Comparison of ENCODE assay signal across 8 cellular contexts in the genomic region with DNA sequence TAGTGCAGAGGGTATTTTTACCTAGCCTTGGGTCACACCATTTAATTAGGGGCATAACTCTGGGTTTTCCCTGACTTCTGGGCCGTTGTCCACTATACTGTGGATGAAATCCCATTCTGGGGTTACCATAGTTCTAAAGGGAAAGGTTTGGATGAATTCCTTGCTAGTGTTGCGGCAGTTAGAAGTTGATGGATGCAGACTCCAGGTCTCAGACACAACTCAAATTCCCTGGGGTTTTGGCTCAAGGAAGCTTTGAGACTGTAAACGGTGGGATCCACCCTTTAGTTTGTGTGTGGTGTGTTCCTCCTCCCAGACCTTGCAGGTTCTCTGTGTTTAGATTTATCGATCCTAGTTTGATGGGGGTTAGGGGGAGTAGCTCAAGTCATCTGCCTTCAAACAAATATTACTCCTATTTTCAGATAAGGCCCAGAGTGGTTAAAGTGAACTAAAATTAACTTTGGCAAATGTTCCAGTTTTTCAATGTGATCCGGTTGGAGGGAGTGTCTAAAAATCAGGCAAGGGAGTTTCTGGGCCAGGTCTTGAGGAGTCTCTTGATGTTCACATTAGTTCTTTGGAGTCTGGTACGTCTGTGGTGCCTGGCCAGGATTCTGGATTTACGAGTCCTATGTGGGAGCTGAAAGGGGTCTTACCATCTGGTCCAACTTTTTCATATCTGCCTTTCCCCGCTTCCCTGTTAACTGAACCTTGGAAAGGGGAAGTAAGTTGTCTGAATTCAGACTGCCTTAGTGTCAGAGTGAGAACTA. TPM values are rescaled to one million over a fixed set of nuclear protein-coding genes. Genes with fewer than 3 reads are reported as not detected.
DNase-seq lines count a peak whose midpoint lies in the region; ATAC-seq and TF ChIP-seq lines count a peak whose summit lies in the region.

No MANE protein-coding gene starts in this region.

- H3K36me3 Mint-ChIP-seq in CD8-positive, alpha-beta T cell = peaks cover 25% of the 10 kb centered on the region
- peaks cover 6% of the 10 kb centered on the region for H3K36me3 Mint-ChIP-seq in MCF 10A (ENCODE audit: insufficient read depth, unreplicated experiment)

- H3K27me3 Mint-ChIP-seq in CD8-positive, alpha-beta T cell (ENCODE audit: low read depth) = no peaks in the 10 kb centered on the region
- H3K27me3 Mint-ChIP-seq in MCF 10A (ENCODE audit: insufficient read depth, unreplicated experiment) = no peaks in the 10 kb centered on the region

- no peaks in the 10 kb centered on the region for H3K36me3 ChIP-seq in CD8-positive, alpha-beta T cell (ENCODE audit: insufficient read depth, low read length)
- peaks cover 3% of the 10 kb centered on the region for H3K36me3 ChIP-seq in MG63
- H3K36me3 ChIP-seq in mucosa of descending colon (ENCODE audit: low read depth) = peaks cover 7% of the 10 kb centered on the region

- TF ChIP-seq CTCF in CD8-positive, alpha-beta T cell (IDR thresholded peaks at IDR 0.05) = no peak
- TF ChIP-seq CTCF in MCF 10A (IDR thresholded peaks at IDR 0.05; ENCODE audit: unreplicated experiment) (no peak), mucosa of descending colon (IDR thresholded peaks at IDR 0.05) (no peak)

- BruUV-seq in MCF 10A (replicated peaks; lab: Mats Ljungman, UMichigan) = TSS peak; percentile 54

- peak overlapping the region; percentile 98 for H3K4me3 Mint-ChIP-seq in CD8-positive, alpha-beta T cell
- peak overlapping the region; percentile 95 for H3K4me3 Mint-ChIP-seq in MCF 10A (ENCODE audit: unreplicated experiment)

- no peak for ATAC-seq in CD8-positive, alpha-beta T cell
- ATAC-seq in mucosa of descending colon (no peak), GM21529 (IDR thresholded peaks at IDR 0.05; ENCODE audit: unreplicated experiment) (no peak), HG02759 (IDR thresholded peaks at IDR 0.05; ENCODE audit: unreplicated experiment) (no peak)

- no peaks in the 10 kb centered on the region for H3K9me3 ChIP-seq in CD8-positive, alpha-beta T cell (ENCODE audit: low read length)
- no peaks in the 10 kb centered on the region for H3K9me3 ChIP-seq in MG63
- H3K9me3 ChIP-seq in mucosa of descending colon = no peaks in the 10 kb centered on the region

- no peak for DNase-seq in CD8-positive, alpha-beta T cell
- no peak for DNase-seq in MG63
- no peak for DNase-seq in MCF 10A (ENCODE audit: unreplicated experiment)
- no peak for DNase-seq in mucosa of descending colon
- DNase-seq in DMS114 treated with DMSO at 0.1 percent for 48 hours (lab: John Stamatoyannopoulos, UW; ENCODE audit: unreplicated experiment) = no peak
- DNase-seq in stimulated activated CD4-positive, alpha-beta T cell treated with anti-CD3 and anti-CD28 coated beads, Interleukin-2, amount 100 ng/mL, for 48 hours = no peak

- no peaks in the 10 kb centered on the region for H3K9me3 Mint-ChIP-seq in CD8-positive, alpha-beta T cell
- H3K9me3 Mint-ChIP-seq in MCF 10A (ENCODE audit: unreplicated experiment) = peaks cover 7% of the 10 kb centered on the region

- H3K4me1 ChIP-seq in CD8-positive, alpha-beta T cell (ENCODE audit: insufficient read depth, low read length) = peaks cover 60% of the 10 kb centered on the region
- H3K4me1 ChIP-seq in mucosa of descending colon (ENCODE audit: low read depth) = peaks cover 56% of the 10 kb centered on the region

- peak overlapping the region; percentile 97 for H3K4me3 ChIP-seq in CD8-positive, alpha-beta T cell (ENCODE audit: low read depth, low read length)
- peak overlapping the region; percentile 95 for H3K4me3 ChIP-seq in MG63
- peak overlapping the region; percentile 62 for H3K4me3 ChIP-seq in mucosa of descending colon

- H3K27ac Mint-ChIP-seq in CD8-positive, alpha-beta T cell = peak overlapping the region; percentile 53
- H3K27ac Mint-ChIP-seq in MCF 10A (ENCODE audit: low read depth, unreplicated experiment) = peak overlapping the region; percentile 96

- H3K27ac ChIP-seq in CD8-positive, alpha-beta T cell (ENCODE audit: low read depth, low read length) = no peak overlapping the region

- no peaks in the 10 kb centered on the region for H3K27me3 ChIP-seq in CD8-positive, alpha-beta T cell (ENCODE audit: insufficient read depth, low read length)
- H3K27me3 ChIP-seq in MG63 = no peaks in the 10 kb centered on the region

- intact Hi-C loops in CD8-positive, alpha-beta T cell (cut with DNase I, micrococcal nuclease) = loop anchor here (10.0 kb wide), 4 partner anchors 330 to 1100 kb away; a partner anchor contains a TSS
- intact Hi-C loops in MCF 10A (cut with micrococcal nuclease) (loop anchor here (2.0 to 10.0 kb wide), 2 partner anchors 70 to 262 kb away; no protein-coding TSS in a partner anchor), mucosa of descending colon (cut with DNase I, micrococcal nuclease) (no loop called here)

- CTCF ChIA-PET in CD8-positive, alpha-beta T cell (lab: Charles Lee) = interaction anchor here (1.0 to 1.4 kb wide), 2 partner anchors 16 to 73 kb away, joined by 3 to 5 read pairs; no protein-coding TSS in a partner anchor
- CTCF ChIA-PET in MCF 10A (lab: Yijun Ruan, JAX) = interaction anchor here (0.8 to 2.1 kb wide), 3 partner anchors 16 to 107 kb away, joined by 3 to 5 read pairs (median 3); no protein-coding TSS in a partner anchor

- peaks cover 76% of the 10 kb centered on the region for H3K4me1 Mint-ChIP-seq in CD8-positive, alpha-beta T cell (ENCODE audit: low read depth)
- H3K4me1 Mint-ChIP-seq in MCF 10A (ENCODE audit: insufficient read depth, unreplicated experiment) = peaks cover 34% of the 10 kb centered on the region

- POLR2A ChIA-PET in CD8-positive, alpha-beta T cell (lab: Charles Lee) = interaction anchor here (1.0 to 3.6 kb wide), 3 partner anchors 10 to 117 kb away, joined by 5 to 31 read pairs (median 9); a partner anchor contains a TSS
- POLR2A ChIA-PET in MCF 10A (lab: Yijun Ruan, JAX) = interaction anchor here (0.5 to 6.5 kb wide), 29 partner anchors 10 to 428 kb away, joined by 3 to 122 read pairs (median 5); a partner anchor contains a TSS

RNA-seq across cellular contexts. Expression of a gene that starts 1.5 kb away (rescaled TPM):
- 100 to 1,000 TPM; 110 to 113 TPM for total RNA-seq in CD8-positive, alpha-beta T cell
- total RNA-seq in MG63 (2014; rRNA removed; shearing (Covaris generic); ENCODE audit: low replicate concordance) = 181 and 241 TPM in 2 replicates
- total RNA-seq in MCF 10A (2022) (113 and 120 TPM in 2 replicates), mucosa of descending colon (100 to 1,000 TPM; 152 to 229 (median 215) TPM)

Comparison
In these comparisons a context has a peak if more than half of its experiments do, and no peak if none do; other contexts are left out.
1. intact Hi-C loops: an anchor here in CD8-positive, alpha-beta T cell (10.0 kb wide) and MCF 10A (2.0 to 10.0 kb wide); none called in mucosa of descending colon.